Comparison of ENCODE assay signal across 1 cellular context in the genomic region with DNA sequence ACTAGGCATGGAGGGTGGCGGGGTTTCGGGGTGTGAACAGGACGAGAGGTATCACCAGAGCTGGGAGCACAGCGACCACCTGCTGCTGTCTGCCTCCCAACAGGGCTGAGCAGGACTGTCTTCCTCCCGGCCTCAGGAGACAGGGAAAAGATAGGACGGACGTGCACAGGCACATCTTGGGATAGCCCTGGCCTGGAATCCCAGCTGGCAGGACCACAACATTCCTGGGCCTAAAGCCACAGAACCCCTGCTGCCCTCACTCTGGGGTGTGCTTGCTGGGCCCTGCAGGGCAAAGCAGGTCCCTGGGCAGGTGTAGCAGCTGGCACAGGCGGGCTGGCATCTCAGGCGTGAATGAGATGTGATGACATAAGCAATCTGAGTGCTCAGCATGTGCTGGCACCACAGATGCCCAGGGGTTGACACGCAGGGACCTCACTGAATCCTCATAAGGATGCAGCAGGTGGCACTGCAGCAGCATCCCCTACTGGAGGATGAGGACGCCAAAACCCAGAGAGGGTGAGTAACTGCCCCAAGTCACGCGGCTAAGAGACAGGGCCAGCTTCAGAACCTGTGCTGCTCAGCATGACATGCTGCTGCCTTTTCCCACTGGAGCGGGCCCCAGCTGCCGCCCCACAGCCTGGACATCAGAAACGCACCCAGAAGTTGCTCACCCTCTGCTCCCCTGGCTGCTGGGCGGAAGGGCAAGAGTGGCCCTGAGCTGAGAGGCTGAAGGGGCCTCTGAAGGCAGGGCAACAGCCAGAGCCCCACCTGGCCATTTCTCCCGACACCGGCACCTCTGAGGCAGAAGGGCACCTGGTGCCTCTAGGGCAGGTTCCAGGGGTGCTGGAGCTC.
TF ChIP-seq lines count a peak whose summit lies in the region.

No MANE protein-coding gene starts in this region.

TF ChIP-seq in Ishikawa, 13 proteins besides CTCF, POLR2A, EP300 and RAD21:
- TF ChIP-seq CEBPB (IDR thresholded peaks at IDR 0.05), result no peak
- TF ChIP-seq TCF12 (IDR thresholded peaks at IDR 0.05; ENCODE audit: low read depth), result peak; percentile 59
- peak; percentile 82 for TF ChIP-seq TEAD4 (IDR thresholded peaks at IDR 0.05)
- TF ChIP-seq NFIC (IDR thresholded peaks at IDR 0.05), result peak; percentile 59; the same call in 1 of the 2 replicates
- TF ChIP-seq ZBTB7A (IDR thresholded peaks at IDR 0.05; ENCODE audit: low read depth), result no peak
